ENCODE assay signal across 8 cellular contexts in genomic region chr19:5536337-5536894, GRCh38. TPM values are rescaled to one million over a fixed set of nuclear protein-coding genes. Genes with fewer than 3 reads are reported as not detected.
DNase-seq lines count a peak whose midpoint lies in the region; ATAC-seq, FAIRE-seq and TF ChIP-seq lines count a peak whose summit lies in the region.

No MANE protein-coding gene starts in this region.

- H4K91ac ChIP-seq in trophoblast cell (ENCODE audit: low read depth, low read length): peak overlapping the region; percentile 41

- no peak overlapping the region for H3K4ac ChIP-seq in trophoblast cell (ENCODE audit: low read depth, low read length)

- peak overlapping the region; percentile 15 for H3K27ac ChIP-seq in trophoblast cell (ENCODE audit: low read depth, low read length)

- H3K23ac ChIP-seq in trophoblast cell (ENCODE audit: low read length): no peak overlapping the region

- peaks cover 14% of the 10 kb centered on the region in 2 experiments for H3K4me1 ChIP-seq in trophoblast cell (ENCODE audit: control insufficient read depth in 1 of 2, insufficient read depth in 2 of 2, low read length in 2 of 2)

- no peak for TF ChIP-seq POLR2A in GM12891 (IDR thresholded peaks at IDR 0.05; ENCODE audit: low read depth, low read length)

- H3K27me3 ChIP-seq in trophoblast cell (ENCODE audit: insufficient read depth, low read length): no peaks in the 10 kb centered on the region

- no peak overlapping the region for H2BK120ac ChIP-seq in trophoblast cell (ENCODE audit: insufficient read depth, low read length, poor library complexity)

- no peak overlapping the region for H3K18ac ChIP-seq in trophoblast cell (ENCODE audit: low read length)

- peak overlapping the region; percentile 59 for H2BK12ac ChIP-seq in trophoblast cell (ENCODE audit: low read length)

- H3K4me2 ChIP-seq in trophoblast cell (ENCODE audit: low read length): peak overlapping the region; percentile 74

- no CpG with 5 or more reads among the region's 38 CpGs for WGBS in trophoblast cell (ENCODE audit: extremely low coverage, insufficient coverage, insufficient read length)

- FAIRE-seq in frontal cortex (lab: Jason Lieb, UNC) (no peak), GM12891 (lab: Jason Lieb, UNC) (no peak)

- H3K14ac ChIP-seq in trophoblast cell (ENCODE audit: low read length): peak overlapping the region; percentile 54

- no peaks in the 10 kb centered on the region for H3K79me2 ChIP-seq in trophoblast cell (ENCODE audit: control insufficient read depth, insufficient read depth, low read length, poor library complexity)

- H3K4me3 ChIP-seq in trophoblast cell (ENCODE audit: low read depth, low read length): no peak overlapping the region

- no peak overlapping the region for H4K12ac ChIP-seq in trophoblast cell (ENCODE audit: low read depth, low read length)

- peaks cover 16% of the 10 kb centered on the region for H3K9me3 ChIP-seq in trophoblast cell (ENCODE audit: insufficient read depth, low read depth, low read length)

- H3K36me3 ChIP-seq in trophoblast cell (ENCODE audit: control insufficient read depth in 1 of 2, insufficient read depth in 2 of 2, low read length in 2 of 2): no peaks in the 10 kb centered on the region

- H2AFZ ChIP-seq in trophoblast cell (ENCODE audit: insufficient read depth, low read length, poor library complexity): no peak overlapping the region

- H3K79me1 ChIP-seq in trophoblast cell (ENCODE audit: low read length): peaks cover 3% of the 10 kb centered on the region

- H2AK5ac ChIP-seq in trophoblast cell (ENCODE audit: low read length): no peak overlapping the region

- no peak for ATAC-seq in GM21390 (IDR thresholded peaks at IDR 0.05; ENCODE audit: unreplicated experiment)
- ATAC-seq in GM19328 (IDR thresholded peaks at IDR 0.05; ENCODE audit: unreplicated experiment): no peak

- H4K8ac ChIP-seq in trophoblast cell (ENCODE audit: low read depth, low read length): peak overlapping the region; percentile 7

- no peak overlapping the region for H3K9ac ChIP-seq in trophoblast cell (ENCODE audit: low read length)

- DNase-seq in G401 (ENCODE audit: low spot score) (peak; percentile 72), NCI-H748 treated with DMSO at 0.1 percent for 48 hours (lab: John Stamatoyannopoulos, UW) (peak; percentile 21), frontal cortex (ENCODE audit: low spot score in 2 of 2) (peak; percentile 42 to 69), trophoblast cell (peak; percentile 80 to 84), GM12891 (ENCODE audit: insufficient read length, low spot score) (no peak), HCEC 1CT (no peak)

- no peak overlapping the region for H2BK5ac ChIP-seq in trophoblast cell (ENCODE audit: low read depth, low read length, poor library complexity)

- in situ Hi-C loops in G401 (cut with HindIII; ENCODE audit: low sequenced_read_pairs): no loop called here

TF ChIP-seq in GM12891, 5 proteins besides CTCF, POLR2A, EP300 and RAD21:
- no peak for TF ChIP-seq PAX5 (IDR thresholded peaks at IDR 0.05; ENCODE audit: insufficient read depth, low read length, severe bottlenecking)
- TF ChIP-seq POLR2AphosphoS5 (IDR thresholded peaks at IDR 0.05; ENCODE audit: low read depth, low read length): no peak
- TF ChIP-seq TAF1 (IDR thresholded peaks at IDR 0.05; ENCODE audit: low read depth, low read length): no peak
- TF ChIP-seq SPI1 (IDR thresholded peaks at IDR 0.05; ENCODE audit: low read depth, low read length): no peak

RNA-seq across cellular contexts. Expression of gene TINCR, which starts 31.3 kb away (rescaled TPM):
- total RNA-seq in G401 (2014; rRNA removed; shearing (Covaris generic)): not detected in 2 replicates
- total RNA-seq in frontal cortex: 0.41 TPM
- 72.9 and 77.9 TPM in 2 replicates for polyA plus RNA-seq in trophoblast cell (2013)
- 0.19 TPM for polyA plus RNA-seq in GM12891 (2012; ENCODE audit: low read depth, missing spikeins)

Comparison
In these comparisons a context has a peak if more than half of its experiments do, and no peak if none do; other contexts are left out.
1. DNase-seq: peak in G401 (single experiment), NCI-H748 treated with DMSO at 0.1 percent for 48 hours (single experiment), frontal cortex (2 of 2) and trophoblast cell (2 of 2); none in GM12891 (single experiment) and HCEC 1CT (single experiment).